ENCODE assay signal across 8 cellular contexts in genomic region chr2:105789745-105790466, GRCh38. TPM values are rescaled to one million over a fixed set of nuclear protein-coding genes. Genes with fewer than 3 reads are reported as not detected.
DNase-seq lines count a peak whose midpoint lies in the region; FAIRE-seq and TF ChIP-seq lines count a peak whose summit lies in the region.

No MANE protein-coding gene starts in this region.

- H3K4me3 ChIP-seq in fibroblast of the aortic adventitia (ENCODE audit: low read depth, low read length) (no peak overlapping the region), skeletal muscle satellite cell (ENCODE audit: low read length) (peak overlapping the region; percentile 45)

- H3K4me1 Mint-ChIP-seq in HFFc6 (ENCODE audit: low read depth) = peaks cover 25% of the 10 kb centered on the region
- peaks cover 95% of the 10 kb centered on the region for H3K4me1 Mint-ChIP-seq in activated T-cell treated with anti-CD3 and anti-CD28 coated beads, Interleukin-2, amount 50 U/mL, for 24 hours (ENCODE audit: low read depth)

- TF ChIP-seq CTCF in HFFc6 (IDR thresholded peaks at IDR 0.05) (peak; percentile 45; the same call in 1 of the 2 replicates), fibroblast of the aortic adventitia (IDR thresholded peaks at IDR 0.05; ENCODE audit: insufficient read depth, low read length) (no peak)

- H3K4me1 ChIP-seq in skeletal muscle satellite cell (ENCODE audit: control insufficient read depth, insufficient read depth, low read length) = peaks cover 17% of the 10 kb centered on the region

- H3K4me2 ChIP-seq in skeletal muscle satellite cell (ENCODE audit: low read length) = peak overlapping the region; percentile 68

- H3K4me3 Mint-ChIP-seq in HFFc6 = peak overlapping the region; percentile 67
- peak overlapping the region; percentile 67 for H3K4me3 Mint-ChIP-seq in activated T-cell treated with anti-CD3 and anti-CD28 coated beads, Interleukin-2, amount 50 U/mL, for 24 hours

- DNase-seq in GM12891 (ENCODE audit: insufficient read length, low spot score) (no peak), HFFc6 (peak; percentile 81), NCI-H1694 (lab: John Stamatoyannopoulos, UW) (peak; percentile 81), fibroblast of the aortic adventitia (ENCODE audit: low read depth) (peak; percentile 34), GM19240 (ENCODE audit: insufficient read length, low spot score) (no peak), HTR-8/SVneo (ENCODE audit: insufficient read length, low spot score) (no peak)
- peak; percentile 70 for DNase-seq in activated T-cell treated with anti-CD3 and anti-CD28 coated beads, Interleukin-2, amount 50 U/mL, for 24 hours

- FAIRE-seq in GM12891 (lab: Jason Lieb, UNC) (peak; percentile 85), HTR-8/SVneo (lab: Jason Lieb, UNC) (no peak)

- no peaks in the 10 kb centered on the region for H3K9me3 Mint-ChIP-seq in HFFc6
- H3K9me3 Mint-ChIP-seq in activated T-cell treated with anti-CD3 and anti-CD28 coated beads, Interleukin-2, amount 50 U/mL, for 24 hours = no peaks in the 10 kb centered on the region

- peak overlapping the region; percentile 26 for H3K9ac ChIP-seq in skeletal muscle satellite cell (ENCODE audit: low read depth, low read length)

- H3K36me3 Mint-ChIP-seq in HFFc6 (ENCODE audit: low read depth) = no peaks in the 10 kb centered on the region
- peaks cover 71% of the 10 kb centered on the region for H3K36me3 Mint-ChIP-seq in activated T-cell treated with anti-CD3 and anti-CD28 coated beads, Interleukin-2, amount 50 U/mL, for 24 hours (ENCODE audit: low read depth)

- peak overlapping the region; percentile 75 for H3K27ac Mint-ChIP-seq in HFFc6
- H3K27ac Mint-ChIP-seq in activated T-cell treated with anti-CD3 and anti-CD28 coated beads, Interleukin-2, amount 50 U/mL, for 24 hours = peak overlapping the region; percentile 95

- no peak for TF ChIP-seq POLR2A in GM12891 (IDR thresholded peaks at IDR 0.05; ENCODE audit: low read depth, low read length)

- H3K36me3 ChIP-seq in skeletal muscle satellite cell (ENCODE audit: insufficient read depth, low read length) = no peaks in the 10 kb centered on the region

- H3K27me3 ChIP-seq in skeletal muscle satellite cell (ENCODE audit: control insufficient read depth, insufficient read depth, low read length) = no peaks in the 10 kb centered on the region

- peaks cover 4% of the 10 kb centered on the region for H3K27me3 Mint-ChIP-seq in HFFc6 (ENCODE audit: insufficient read depth)
- no peaks in the 10 kb centered on the region for H3K27me3 Mint-ChIP-seq in activated T-cell treated with anti-CD3 and anti-CD28 coated beads, Interleukin-2, amount 50 U/mL, for 24 hours

- H3K9me3 ChIP-seq in skeletal muscle satellite cell (replicated peaks; ENCODE audit: low read length) = no peaks in the 10 kb centered on the region

TF ChIP-seq in GM12891, 5 proteins besides CTCF, POLR2A, EP300 and RAD21:
- TF ChIP-seq POLR2AphosphoS5 (IDR thresholded peaks at IDR 0.05; ENCODE audit: low read depth, low read length) = no peak
- no peak for TF ChIP-seq TAF1 (IDR thresholded peaks at IDR 0.05; ENCODE audit: low read depth, low read length)
- TF ChIP-seq POU2F2 (IDR thresholded peaks at IDR 0.05; ENCODE audit: low read depth, low read length) = 0 out of 2 replicates have a peak, but pooled peaks have one; percentile 60
- no peak for TF ChIP-seq SPI1 (IDR thresholded peaks at IDR 0.05; ENCODE audit: low read depth, low read length)
- TF ChIP-seq PAX5 (IDR thresholded peaks at IDR 0.05; ENCODE audit: insufficient read depth, low read length, severe bottlenecking) = no peak

RNA-seq across cellular contexts. Expression of gene NCK2, which starts 45.2 kb away (rescaled TPM):
- 28.9 TPM for polyA plus RNA-seq in GM12891 (2012; ENCODE audit: low read depth, missing spikeins)
- total RNA-seq in HFFc6 (2021; fragmentation: NEBNext Ultra II Directional; extraction: Animal tissue kit (Norgen Biotek cat#: 25700)) = 10 to 100 TPM; 18.6 to 20.2 (median 19.8) TPM
- 9.4 and 12.2 TPM in 2 replicates for total RNA-seq in fibroblast of the aortic adventitia (ENCODE audit: low replicate concordance)
- total RNA-seq in skeletal muscle satellite cell (2012; rRNA removed) = 11.6 and 12.2 TPM in 2 replicates

Comparison
In these comparisons a context has a peak if more than half of its experiments do, and no peak if none do; other contexts are left out.
1. DNase-seq: peak in HFFc6 (single experiment), NCI-H1694 (single experiment), activated T-cell treated with anti-CD3 and anti-CD28 coated beads, Interleukin-2, amount 50 U/mL, for 24 hours (single experiment) and fibroblast of the aortic adventitia (single experiment); none in GM12891 (single experiment), GM19240 (single experiment) and HTR-8/SVneo (single experiment).